In genomic region chr2:217707116-217707742, GRCh38 we compare ENCODE assay signal across 14 cellular contexts.
DNase-seq lines count a peak whose midpoint lies in the region; ATAC-seq and TF ChIP-seq lines count a peak whose summit lies in the region.
"Had no signal": no experiment of that assay in that cellular context is flagged by ENCODE, and none has a peak within 500 bp of the region (broad histone marks: within the 10 kb centered on the region; RNA-seq: fewer than 3 reads in every experiment).

No MANE protein-coding gene starts in this region.

- H3K27me3 Mint-ChIP-seq in HFFc6 (ENCODE audit: insufficient read depth): no peaks in the 10 kb centered on the region; the same call in 1 of the 2 replicates

- H3K27ac ChIP-seq in right cardiac atrium (ENCODE audit: low read length) (no peak overlapping the region), stomach (peak overlapping the region in 4 of 5 donors; percentile 32 to 73 (median 52))
- H3K27ac ChIP-seq: KMS-11 had no signal

- no peaks in the 10 kb centered on the region for H3K27me3 ChIP-seq in right cardiac atrium (ENCODE audit: control insufficient read depth, insufficient read depth)
- H3K27me3 ChIP-seq in stomach: no peaks in the 10 kb centered on the region

- H3K4me1 Mint-ChIP-seq in HFFc6 (ENCODE audit: low read depth): peaks cover 38% of the 10 kb centered on the region
- H3K4me1 Mint-ChIP-seq: activated naive CD4-positive, alpha-beta T cell treated with anti-CD3 and anti-CD28 coated beads, Interleukin-2, amount 10 ng/mL, durations not matched to agents 7 days and 5 days had no signal

- no peaks in the 10 kb centered on the region for H3K36me3 Mint-ChIP-seq in HFFc6 (ENCODE audit: low read depth)
- H3K36me3 Mint-ChIP-seq: activated naive CD4-positive, alpha-beta T cell treated with anti-CD3 and anti-CD28 coated beads, Interleukin-2, amount 10 ng/mL, durations not matched to agents 7 days and 5 days had no signal

- ATAC-seq in right cardiac atrium: peak; percentile 23 to 42

- no peaks in the 10 kb centered on the region for H3K36me3 ChIP-seq in stomach

- H3K4me1 ChIP-seq in right cardiac atrium (ENCODE audit: control insufficient read depth, insufficient read depth, low read length) (peaks cover 8% of the 10 kb centered on the region), stomach (peaks cover 0 to 13% (median 4%) of the 10 kb centered on the region in 4 donors)

- no peaks in the 10 kb centered on the region for H3K9me3 ChIP-seq in right cardiac atrium (ENCODE audit: control insufficient read depth, low read length)
- H3K9me3 ChIP-seq in stomach: no peaks in the 10 kb centered on the region

- no peaks in the 10 kb centered on the region for H3K9me3 Mint-ChIP-seq in HFFc6
- H3K9me3 Mint-ChIP-seq: activated naive CD4-positive, alpha-beta T cell treated with anti-CD3 and anti-CD28 coated beads, Interleukin-2, amount 10 ng/mL, durations not matched to agents 7 days and 5 days had no signal

- no peak overlapping the region for H3K4me3 Mint-ChIP-seq in HFFc6
- H3K4me3 Mint-ChIP-seq: activated naive CD4-positive, alpha-beta T cell treated with anti-CD3 and anti-CD28 coated beads, Interleukin-2, amount 10 ng/mL, durations not matched to agents 7 days and 5 days had no signal

- in situ Hi-C loops in T47D (cut with HindIII; ENCODE audit: low pct_unique_long_range_greater_than_20kb, low sequenced_read_pairs): no loop called here

- no peak overlapping the region for H3K4me3 ChIP-seq in right cardiac atrium (ENCODE audit: low read length)
- no peak overlapping the region for H3K4me3 ChIP-seq in stomach

- no peak for TF ChIP-seq EP300 in stomach (IDR thresholded peaks at IDR 0.05)

- no peak for TF ChIP-seq POLR2A in stomach (IDR thresholded peaks at IDR 0.05)

- no peak for TF ChIP-seq CTCF in HFFc6 (IDR thresholded peaks at IDR 0.05)
- TF ChIP-seq CTCF in stomach (IDR thresholded peaks at IDR 0.05): no peak

- H3K27ac Mint-ChIP-seq in HFFc6: peak overlapping the region; percentile 64
- H3K27ac Mint-ChIP-seq: activated naive CD4-positive, alpha-beta T cell treated with anti-CD3 and anti-CD28 coated beads, Interleukin-2, amount 10 ng/mL, durations not matched to agents 7 days and 5 days had no signal

- intact Hi-C loops in right cardiac atrium (cut with DNase I): no loop called here
- intact Hi-C loops in stomach (cut with DNase I; ENCODE audit: low total_unique reads): no loop called here

- DNase-seq in HFFc6 (peak; percentile 59), T47D (ENCODE audit: low read depth in 1 of 2, low spot score in 1 of 2) (peak; percentile 24 to 92), right cardiac atrium (peak in 1 of 3 donors; percentile 58), stomach (no peak), germinal center (ENCODE audit: low spot score) (no peak), GDM1 (lab: John Stamatoyannopoulos, UW) (no peak), SKM-1 (lab: John Stamatoyannopoulos, UW; ENCODE audit: unreplicated experiment) (no peak)
- DNase-seq in activated T-cell treated with anti-CD3 and anti-CD28 coated beads, Interleukin-2, amount 50 U/mL, for 1 hour: no peak
- DNase-seq: activated CD4-positive, alpha-beta T cell treated with anti-CD3 and anti-CD28 coated beads, Interleukin-2, amount 50 U/mL, for 48 hours; activated naive CD4-positive, alpha-beta T cell treated with anti-CD3 and anti-CD28 coated beads, Interleukin-2, amount 10 ng/mL, durations not matched to agents 7 days and 5 days; effector memory CD4-positive, alpha-beta T cell; left cardiac atrium; NCI-H2171 treated with DMSO at 0.1 percent for 48 hours had no signal

- 35% methylated on average over 4 of the region's 4 CpGs for WGBS in right cardiac atrium
- 42 to 50% (median 46%) methylated on average over 4 of the region's 4 CpGs for WGBS in stomach, 5 donors

Comparison
In these comparisons a context has a peak if more than half of its experiments do, and no peak if none do; other contexts are left out.
1. DNase-seq: peak in HFFc6 (single experiment) and T47D (2 of 2); none in stomach (single experiment), activated T-cell treated with anti-CD3 and anti-CD28 coated beads, Interleukin-2, amount 50 U/mL, for 1 hour (single experiment), germinal center (single experiment), GDM1 (single experiment) and SKM-1 (single experiment).